8 cellular contexts compared by ENCODE assay signal in the genomic region with DNA sequence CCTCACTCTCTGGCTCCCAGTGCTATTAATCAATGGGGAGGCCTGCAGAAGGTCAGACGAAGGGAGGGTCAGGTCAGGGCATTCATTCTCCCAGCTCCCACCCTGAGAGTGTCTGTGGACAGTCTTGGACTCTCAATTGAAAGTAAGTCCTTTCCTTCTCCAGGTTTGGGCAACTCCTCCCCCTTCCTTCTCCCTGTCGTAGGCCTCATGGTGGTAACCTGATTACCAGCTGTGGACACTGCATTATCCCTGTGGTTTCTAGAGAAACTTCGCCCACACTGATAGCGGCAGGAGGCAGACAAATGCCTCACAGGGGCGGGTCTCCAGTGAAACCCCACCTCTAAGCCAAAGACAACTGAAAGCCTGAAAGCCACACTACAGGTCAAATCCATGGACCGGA. TPM values are rescaled to one million over a fixed set of nuclear protein-coding genes. Genes with fewer than 3 reads are reported as not detected.
A peak's percentile ranks its signal among the peaks of the same experiment; 100 is the strongest.
DNase-seq lines count a peak whose midpoint lies in the region; TF ChIP-seq lines count a peak whose summit lies in the region.

No MANE protein-coding gene starts in this region.

- H3K36me3 Mint-ChIP-seq in activated CD4-positive, alpha-beta T cell treated with anti-CD3 and anti-CD28 coated beads, Interleukin-2, amount 10 ng/mL, durations not matched to agents 7 days and 5 days (ENCODE audit: low read depth) = peaks cover 7% of the 10 kb centered on the region

- POLR2A ChIA-PET in activated CD4-positive, alpha-beta T cell treated with anti-CD3 and anti-CD28 coated beads, Interleukin-2, amount 10 ng/mL, durations not matched to agents 7 days and 5 days (lab: Charles Lee) = no interaction called here

- TF ChIP-seq POLR2A in uterus (IDR thresholded peaks at IDR 0.05) = no peak

- no peaks in the 10 kb centered on the region for H3K27me3 ChIP-seq in uterus

- no peaks in the 10 kb centered on the region for H3K27me3 Mint-ChIP-seq in activated CD4-positive, alpha-beta T cell treated with anti-CD3 and anti-CD28 coated beads, Interleukin-2, amount 10 ng/mL, durations not matched to agents 7 days and 5 days

- peak overlapping the region; percentile 82 for H3K27ac Mint-ChIP-seq in activated CD4-positive, alpha-beta T cell treated with anti-CD3 and anti-CD28 coated beads, Interleukin-2, amount 10 ng/mL, durations not matched to agents 7 days and 5 days

- no peak overlapping the region for H3K27ac ChIP-seq in uterus

- TF ChIP-seq CTCF in epithelial cell of esophagus (IDR thresholded peaks at IDR 0.05; ENCODE audit: insufficient read depth, low read depth, low read length, missing control alignments) (no peak), uterus (IDR thresholded peaks at IDR 0.05) (no peak)

- H3K4me1 ChIP-seq in uterus = peaks cover 0 to 11% of the 10 kb centered on the region in 2 donors

- DNase-seq in activated CD4-positive, alpha-beta T cell treated with anti-CD3 and anti-CD28 coated beads, Interleukin-2, amount 10 ng/mL, durations not matched to agents 7 days and 5 days = peak; percentile 14
- DNase-seq in activated CD4-positive, alpha-beta T cell treated with anti-CD3 and anti-CD28 coated beads for 4 hours = no peak
- DNase-seq in RPMI7951 (ENCODE audit: low read depth) = peak; percentile 65
- DNase-seq in epithelial cell of esophagus (ENCODE audit: low read depth) = peak; percentile 25
- peak; percentile 42 to 52 for DNase-seq in stimulated activated CD8-positive, alpha-beta memory T cell treated with anti-CD3 and anti-CD28 coated beads, Interleukin-15, amount 100 ng/mL, for 48 hours (ENCODE audit: low read depth in 2 of 2)
- DNase-seq in AG20443 (ENCODE audit: low spot score) = no peak
- DNase-seq in uterus = no peak
- DNase-seq in KG1 (lab: John Stamatoyannopoulos, UW) = no peak

- CTCF ChIA-PET in activated CD4-positive, alpha-beta T cell treated with anti-CD3 and anti-CD28 coated beads, Interleukin-2, amount 10 ng/mL, durations not matched to agents 7 days and 5 days (lab: Charles Lee) = interaction anchor here (1.7 to 4.2 kb wide), 3 partner anchors 9 to 32 kb away, joined by 3 to 19 read pairs (median 10); no protein-coding TSS in a partner anchor

- peak overlapping the region; percentile 65 for H3K4me3 Mint-ChIP-seq in activated CD4-positive, alpha-beta T cell treated with anti-CD3 and anti-CD28 coated beads, Interleukin-2, amount 10 ng/mL, durations not matched to agents 7 days and 5 days

- no peak overlapping the region for H3K4me3 ChIP-seq in epithelial cell of esophagus (ENCODE audit: low read length)
- no peak overlapping the region for H3K4me3 ChIP-seq in uterus

- no peaks in the 10 kb centered on the region for H3K9me3 Mint-ChIP-seq in activated CD4-positive, alpha-beta T cell treated with anti-CD3 and anti-CD28 coated beads, Interleukin-2, amount 10 ng/mL, durations not matched to agents 7 days and 5 days

- peaks cover 89% of the 10 kb centered on the region for H3K4me1 Mint-ChIP-seq in activated CD4-positive, alpha-beta T cell treated with anti-CD3 and anti-CD28 coated beads, Interleukin-2, amount 10 ng/mL, durations not matched to agents 7 days and 5 days

- intact Hi-C loops in uterus (cut with DNase I; ENCODE audit: low total_unique reads) = no loop called here

- no peaks in the 10 kb centered on the region for H3K36me3 ChIP-seq in uterus

- no peaks in the 10 kb centered on the region for H3K9me3 ChIP-seq in uterus

RNA-seq across cellular contexts. Expression of gene SLC25A19, which starts 57.7 kb away (rescaled TPM):
- 10 to 100 TPM; 27.6 to 30.5 TPM for total RNA-seq in activated CD4-positive, alpha-beta T cell treated with anti-CD3 and anti-CD28 coated beads, Interleukin-2, amount 10 ng/mL, durations not matched to agents 7 days and 5 days
- 7.3 and 7.9 TPM in 2 replicates for total RNA-seq in RPMI7951 (2014; rRNA removed; shearing (Covaris generic))
- total RNA-seq in uterus = 10 to 100 TPM in 2 of 4 donors, 1 to 10 TPM in 2; 4.7 to 59.9 (median 10.1) TPM

RNA-seq across cellular contexts. Expression of gene GRB2, which starts 58.6 kb away (rescaled TPM):
- total RNA-seq in activated CD4-positive, alpha-beta T cell treated with anti-CD3 and anti-CD28 coated beads, Interleukin-2, amount 10 ng/mL, durations not matched to agents 7 days and 5 days = 100 to 1,000 TPM; 136 to 150 TPM
- total RNA-seq in RPMI7951 (2014; rRNA removed; shearing (Covaris generic)) = 75.1 and 82.3 TPM in 2 replicates
- 100 to 1,000 TPM in 1 of 4 donors, 10 to 100 TPM in 3; 51.5 to 127 (median 78.1) TPM for total RNA-seq in uterus

Comparison
In these comparisons a context has a peak if more than half of its experiments do, and no peak if none do; other contexts are left out.
1. DNase-seq: peak in activated CD4-positive, alpha-beta T cell treated with anti-CD3 and anti-CD28 coated beads, Interleukin-2, amount 10 ng/mL, durations not matched to agents 7 days and 5 days (single experiment), RPMI7951 (single experiment), epithelial cell of esophagus (single experiment) and stimulated activated CD8-positive, alpha-beta memory T cell treated with anti-CD3 and anti-CD28 coated beads, Interleukin-15, amount 100 ng/mL, for 48 hours (2 of 2); none in activated CD4-positive, alpha-beta T cell treated with anti-CD3 and anti-CD28 coated beads for 4 hours (0 of 2), AG20443 (single experiment), uterus (0 of 2) and KG1 (single experiment).